ENCODE assay signal across 8 cellular contexts in genomic region chr3:177191108-177191779, GRCh38. TPM values are rescaled to one million over a fixed set of nuclear protein-coding genes. Genes with fewer than 3 reads are reported as not detected.
DNase-seq lines count a peak whose midpoint lies in the region; ATAC-seq and TF ChIP-seq lines count a peak whose summit lies in the region.

No MANE protein-coding gene starts in this region.

- peak overlapping the region; percentile 66 for H3K4me3 ChIP-seq in CD4-positive, CD25-positive, alpha-beta regulatory T cell (ENCODE audit: low read depth, low read length)
- peak overlapping the region; percentile 9 for H3K4me3 ChIP-seq in SU-DHL-6 (ENCODE audit: insufficient read depth, low read length, poor library complexity, severe bottlenecking)

- peaks cover 16% of the 10 kb centered on the region; the same call in 1 of the 2 replicates for H4K20me1 ChIP-seq in SU-DHL-6 (ENCODE audit: low read depth, low read length)

- H3K36me3 ChIP-seq in CD4-positive, CD25-positive, alpha-beta regulatory T cell (ENCODE audit: control insufficient read depth, insufficient read depth, low read length): no peaks in the 10 kb centered on the region
- H3K36me3 ChIP-seq in SU-DHL-6 (ENCODE audit: low read length): peaks cover 20% of the 10 kb centered on the region

- H3K9me3 ChIP-seq in CD4-positive, CD25-positive, alpha-beta regulatory T cell (ENCODE audit: control insufficient read depth in 2 of 2, low read length in 2 of 2): no peaks in the 10 kb centered on the region
- no peaks in the 10 kb centered on the region for H3K9me3 ChIP-seq in SU-DHL-6 (ENCODE audit: insufficient read depth, low read length)

- DNase-seq in CD4-positive, CD25-positive, alpha-beta regulatory T cell: no peak
- DNase-seq in medulla oblongata (ENCODE audit: extremely low spot score): peak; percentile 36
- DNase-seq in Calu3: no peak
- no peak for DNase-seq in DMS153 treated with DMSO at 0.1 percent for 48 hours (lab: John Stamatoyannopoulos, UW; ENCODE audit: unreplicated experiment)
- no peak for DNase-seq in NCI-H226

- peak overlapping the region; percentile 95 for H3K4me2 ChIP-seq in SU-DHL-6 (ENCODE audit: low read depth, low read length, poor library complexity, severe bottlenecking)

- peak overlapping the region; percentile 73 to 89 (median 84) for H3K4me3 Mint-ChIP-seq in CD4-positive, CD25-positive, alpha-beta regulatory T cell
- no peak overlapping the region for H3K4me3 Mint-ChIP-seq in Calu3 (ENCODE audit: low read depth, unreplicated experiment)

- H3K27ac ChIP-seq in CD4-positive, CD25-positive, alpha-beta regulatory T cell (ENCODE audit: insufficient read depth, low read length, poor library complexity, severe bottlenecking): peak overlapping the region; percentile 50
- H3K27ac ChIP-seq in SU-DHL-6 (ENCODE audit: low read depth, low read length): peak overlapping the region; percentile 100

- H3K9me3 Mint-ChIP-seq in CD4-positive, CD25-positive, alpha-beta regulatory T cell: no peaks in the 10 kb centered on the region
- H3K9me3 Mint-ChIP-seq in Calu3 (ENCODE audit: low read depth, unreplicated experiment): no peaks in the 10 kb centered on the region

- H3K9ac ChIP-seq in SU-DHL-6 (ENCODE audit: low read length): peak overlapping the region; percentile 43

- no peaks in the 10 kb centered on the region for H3K9me2 ChIP-seq in SU-DHL-6 (replicated peaks; ENCODE audit: insufficient read depth, low read length)

- peaks cover 54% of the 10 kb centered on the region for H3K4me1 ChIP-seq in CD4-positive, CD25-positive, alpha-beta regulatory T cell (ENCODE audit: control insufficient read depth, insufficient read depth, low read length, poor library complexity, severe bottlenecking)

- H3K36me3 Mint-ChIP-seq in CD4-positive, CD25-positive, alpha-beta regulatory T cell: peaks cover 6% of the 10 kb centered on the region
- H3K36me3 Mint-ChIP-seq in Calu3 (ENCODE audit: insufficient read depth, unreplicated experiment): peaks cover 34% of the 10 kb centered on the region

- TF ChIP-seq CTCF in SU-DHL-6 (IDR thresholded peaks at IDR 0.05; ENCODE audit: insufficient read depth, low read length, poor library complexity, severe bottlenecking) (no peak), Calu3 (IDR thresholded peaks at IDR 0.05; ENCODE audit: unreplicated experiment) (no peak)

- H3K4me1 Mint-ChIP-seq in CD4-positive, CD25-positive, alpha-beta regulatory T cell: peaks cover 52 to 84% (median 65%) of the 10 kb centered on the region in 4 donors
- H3K4me1 Mint-ChIP-seq in Calu3 (ENCODE audit: low read depth, unreplicated experiment): peaks cover 47% of the 10 kb centered on the region

- peaks cover 52% of the 10 kb centered on the region for H3F3A ChIP-seq in SU-DHL-6 (ENCODE audit: insufficient read depth)

- no peak for ATAC-seq in CD4-positive, CD25-positive, alpha-beta regulatory T cell (ENCODE audit: low read depth in 2 of 2)
- ATAC-seq in HG02678 (IDR thresholded peaks at IDR 0.05; ENCODE audit: unreplicated experiment) (peak; percentile 35), HG03139 (IDR thresholded peaks at IDR 0.05; ENCODE audit: unreplicated experiment) (no peak)

- intact Hi-C loops in Calu3 (cut with micrococcal nuclease; ENCODE audit: unreplicated experiment): loop anchor here (10.0 kb wide), 2 partner anchors 584 to 1134 kb away; no protein-coding TSS in a partner anchor

- no peaks in the 10 kb centered on the region for H3K27me3 ChIP-seq in CD4-positive, CD25-positive, alpha-beta regulatory T cell (ENCODE audit: control insufficient read depth, insufficient read depth, low read length)
- H3K27me3 ChIP-seq in SU-DHL-6 (ENCODE audit: low read length): no peaks in the 10 kb centered on the region

- no TSS peak for BruUV-seq in Calu3 (replicated peaks; lab: Mats Ljungman, UMichigan)

- peaks cover 13% of the 10 kb centered on the region for H3K27me3 Mint-ChIP-seq in CD4-positive, CD25-positive, alpha-beta regulatory T cell
- no peaks in the 10 kb centered on the region for H3K27me3 Mint-ChIP-seq in Calu3 (ENCODE audit: unreplicated experiment)

- peak overlapping the region; percentile 34 to 89 (median 67) for H3K27ac Mint-ChIP-seq in CD4-positive, CD25-positive, alpha-beta regulatory T cell
- H3K27ac Mint-ChIP-seq in Calu3 (ENCODE audit: unreplicated experiment): no peak overlapping the region

- peaks cover 100% of the 10 kb centered on the region for H3K79me2 ChIP-seq in SU-DHL-6 (ENCODE audit: insufficient read depth, low read length)

- CTCF ChIA-PET in Calu3 (lab: Charles Lee): no interaction called here

- H2AFZ ChIP-seq in SU-DHL-6 (ENCODE audit: low read depth, low read length, severe bottlenecking): no peak overlapping the region

RNA-seq across cellular contexts. Expression of gene TBL1XR1, which starts 6.0 kb away (rescaled TPM):
- total RNA-seq in CD4-positive, CD25-positive, alpha-beta regulatory T cell: 146 TPM
- 10 to 100 TPM; 34.0 to 49.0 (median 37.8) TPM for polyA plus RNA-seq in CD4-positive, CD25-positive, alpha-beta regulatory T cell
- 199 and 206 TPM in 2 replicates for total RNA-seq in Calu3 (2022)
